8 cellular contexts compared by ENCODE assay signal in the genomic region with DNA sequence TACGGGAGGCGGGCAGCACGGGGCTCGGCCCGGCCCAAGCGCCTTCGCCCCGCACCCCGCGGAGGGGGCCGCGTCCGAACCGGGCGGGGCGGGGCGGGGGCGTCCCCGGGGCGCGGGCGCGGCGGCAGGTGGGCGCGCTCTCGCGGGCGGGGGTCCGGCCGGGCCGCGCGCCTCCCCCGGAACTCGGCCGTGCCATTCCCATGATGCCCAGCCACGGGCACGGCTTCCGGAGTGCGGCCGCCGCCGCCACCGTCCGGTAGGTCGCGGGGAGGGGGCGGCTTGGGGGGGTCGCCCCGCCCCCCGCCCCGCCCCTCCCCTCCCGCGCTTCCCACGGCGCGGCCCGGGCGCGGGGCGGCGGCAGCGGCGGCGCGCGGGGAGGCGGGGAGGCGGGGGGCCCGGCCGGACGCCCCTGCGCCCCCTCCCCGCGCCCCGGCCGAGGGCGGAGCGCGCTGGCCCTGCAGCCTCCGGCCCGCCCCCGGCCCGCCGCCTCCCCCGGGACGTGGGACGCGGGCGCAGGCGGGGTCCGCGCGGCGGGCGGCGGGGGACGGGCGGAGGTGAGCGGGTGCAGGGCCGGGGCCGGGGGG. TPM values are rescaled to one million over a fixed set of nuclear protein-coding genes. Genes with fewer than 3 reads are reported as not detected.
DNase-seq lines count a peak whose midpoint lies in the region; ATAC-seq, FAIRE-seq and TF ChIP-seq lines count a peak whose summit lies in the region.

A gene with protein sequence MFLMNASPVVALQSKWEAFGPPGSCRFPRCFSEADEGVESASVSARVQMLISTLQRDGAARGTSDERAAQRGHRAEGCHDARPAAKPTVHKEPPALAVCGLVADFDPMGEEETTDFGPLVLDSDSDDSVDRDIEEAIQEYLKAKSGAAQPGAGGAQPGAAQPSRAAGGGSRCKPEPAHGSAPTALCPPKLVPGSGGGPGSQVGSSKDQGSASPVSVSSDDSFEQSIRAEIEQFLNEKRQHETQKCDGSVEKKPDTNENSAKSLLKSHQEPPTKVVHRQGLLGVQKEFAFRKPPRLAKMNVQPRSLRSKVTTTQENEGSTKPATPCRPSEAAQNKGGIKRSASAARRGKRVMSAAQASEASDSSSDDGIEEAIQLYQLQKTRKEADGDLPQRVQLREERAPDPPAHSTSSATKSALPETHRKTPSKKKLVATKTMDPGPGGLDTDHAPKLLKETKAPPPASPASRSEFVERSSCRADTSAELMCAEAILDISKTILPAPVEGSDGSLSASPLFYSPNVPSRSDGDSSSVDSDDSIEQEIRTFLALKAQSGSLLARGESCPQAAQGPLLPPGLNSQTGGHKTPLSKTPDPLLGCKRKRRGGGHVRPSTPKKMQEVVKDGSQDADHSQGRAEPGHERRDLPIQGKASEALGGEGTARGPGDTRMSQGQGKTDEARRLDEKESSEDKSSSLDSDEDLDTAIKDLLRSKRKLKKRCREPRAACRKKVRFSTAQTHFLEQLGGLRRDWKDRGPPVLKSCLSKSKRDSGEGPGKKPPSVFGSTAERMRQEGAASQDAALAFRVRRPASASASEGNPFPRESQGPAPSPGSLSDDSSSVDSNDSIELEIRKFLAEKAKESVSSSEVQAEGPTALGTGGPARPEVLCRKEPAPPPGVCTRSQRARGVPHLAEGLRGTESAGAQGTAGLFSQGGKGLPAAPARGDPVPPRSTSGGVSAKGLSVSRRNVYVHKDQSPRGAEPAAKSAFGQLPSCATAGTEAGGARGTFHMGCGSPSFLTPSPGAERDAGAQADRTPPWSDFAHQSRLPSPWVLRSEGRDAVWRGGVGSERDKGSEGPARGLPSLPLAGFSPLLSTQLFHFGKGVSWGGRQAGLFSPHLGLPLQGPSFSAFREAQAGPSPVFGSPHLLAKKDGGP (N-terminal part only) (plus strand): TSS at position 314 of the 584 bp plus-strand sequence. CDS start 4,729 bp downstream, outside the sequence.

- FAIRE-seq in astrocyte (lab: Jason Lieb, UNC): no peak

- H3K36me3 ChIP-seq in astrocyte (ENCODE audit: insufficient read depth, low read length) (no peaks in the 10 kb centered on the region), iPS-18a (ENCODE audit: control insufficient read depth, low read depth, low read length) (peaks cover 15% of the 10 kb centered on the region), skeletal muscle satellite cell (ENCODE audit: insufficient read depth, low read length) (peaks cover 9% of the 10 kb centered on the region)

- H3K9ac ChIP-seq in astrocyte (ENCODE audit: low read length): peak within 1 kb of the TSS; percentile 75
- peak within 1 kb of the TSS; percentile 48 for H3K9ac ChIP-seq in iPS-18a (ENCODE audit: low read length)
- H3K9ac ChIP-seq in skeletal muscle satellite cell (ENCODE audit: low read depth, low read length): peak within 1 kb of the TSS; percentile 85

- DNase-seq in AG10803 (ENCODE audit: low read depth) (no peak), HFF-Myc (ENCODE audit: extremely low read depth, low read depth) (no peak), astrocyte (ENCODE audit: low read depth) (no peak), hepatic stellate cell (ENCODE audit: low spot score) (no peak), NCI-H187 treated with DMSO at 0.1 percent for 48 hours (lab: John Stamatoyannopoulos, UW) (no peak)

- no peaks in the 10 kb centered on the region for H3K27me3 Mint-ChIP-seq in astrocyte (ENCODE audit: low read depth, unreplicated experiment)

- peak within 1 kb of the TSS; percentile 88 for H2AFZ ChIP-seq in astrocyte (ENCODE audit: low read depth, low read length)

- H4K20me1 ChIP-seq in astrocyte (ENCODE audit: insufficient read depth, low read length): peaks cover 7% of the 10 kb centered on the region

- ATAC-seq in GM21528 (IDR thresholded peaks at IDR 0.05; ENCODE audit: low FRiP score, unreplicated experiment): no peak

- H3K4me3 Mint-ChIP-seq in astrocyte (ENCODE audit: unreplicated experiment): peak within 1 kb of the TSS; percentile 84

- peaks cover 2% of the 10 kb centered on the region for H3K36me3 Mint-ChIP-seq in astrocyte (ENCODE audit: low read depth, unreplicated experiment)

- H3K4me3 ChIP-seq in AG10803 (ENCODE audit: low read length) (peak within 1 kb of the TSS; percentile 74), HFF-Myc (replicated peaks; ENCODE audit: low read depth, low read length) (peak within 1 kb of the TSS; percentile 53), astrocyte (ENCODE audit: insufficient read depth, low read depth, low read length) (peak within 1 kb of the TSS; percentile 69), iPS-18a (ENCODE audit: low read length) (peak within 1 kb of the TSS; percentile 79), skeletal muscle satellite cell (ENCODE audit: low read length) (peak within 1 kb of the TSS; percentile 99)

- H3K27me3 ChIP-seq in astrocyte (ENCODE audit: insufficient read depth, low read length): no peaks in the 10 kb centered on the region
- H3K27me3 ChIP-seq in iPS-18a (ENCODE audit: control insufficient read depth, insufficient read depth, low read length): no peaks in the 10 kb centered on the region
- no peaks in the 10 kb centered on the region for H3K27me3 ChIP-seq in skeletal muscle satellite cell (ENCODE audit: control insufficient read depth, insufficient read depth, low read length)

- H3K79me2 ChIP-seq in astrocyte (ENCODE audit: insufficient read depth, low read length): no peaks in the 10 kb centered on the region

- no peaks in the 10 kb centered on the region for H3K4me1 Mint-ChIP-seq in astrocyte (ENCODE audit: low read depth, unreplicated experiment)

- H3K27ac Mint-ChIP-seq in astrocyte (ENCODE audit: unreplicated experiment): peak within 1 kb of the TSS; percentile 53

- no peak within 1 kb of the TSS for H3K27ac ChIP-seq in astrocyte (ENCODE audit: low read depth, low read length)
- no peak within 1 kb of the TSS for H3K27ac ChIP-seq in iPS-18a (ENCODE audit: low read length)

- H3K4me2 ChIP-seq in astrocyte (ENCODE audit: low read length) (peak within 1 kb of the TSS; percentile 97), skeletal muscle satellite cell (ENCODE audit: low read length) (peak within 1 kb of the TSS; percentile 93)

- no peak for TF ChIP-seq CTCF in AG10803 (conservative IDR thresholded peaks at IDR 0.05; ENCODE audit: low read length)
- TF ChIP-seq CTCF in HFF-Myc (IDR thresholded peaks at IDR 0.05; ENCODE audit: low read depth, low read length, missing control alignments): no peak
- TF ChIP-seq CTCF in astrocyte (IDR thresholded peaks at IDR 0.05; ENCODE audit: insufficient read depth, low read depth, low read length): no peak

- no peaks in the 10 kb centered on the region for H3K9me3 ChIP-seq in astrocyte (ENCODE audit: insufficient read depth, low read depth, low read length)
- H3K9me3 ChIP-seq in iPS-18a (ENCODE audit: control insufficient read depth, low read depth, low read length): no peaks in the 10 kb centered on the region
- no peaks in the 10 kb centered on the region for H3K9me3 ChIP-seq in skeletal muscle satellite cell (replicated peaks; ENCODE audit: low read length)

- no peaks in the 10 kb centered on the region for H3K4me1 ChIP-seq in astrocyte (ENCODE audit: insufficient read depth, low read length)
- H3K4me1 ChIP-seq in iPS-18a (ENCODE audit: control insufficient read depth, low read depth, low read length): no peaks in the 10 kb centered on the region
- peaks cover 5% of the 10 kb centered on the region for H3K4me1 ChIP-seq in skeletal muscle satellite cell (ENCODE audit: control insufficient read depth, insufficient read depth, low read length)

- no peaks in the 10 kb centered on the region for H3K9me3 Mint-ChIP-seq in astrocyte (ENCODE audit: unreplicated experiment)

RNA-seq across cellular contexts. Expression of the gene that starts here (rescaled TPM):
- 10.6 and 11.3 TPM in 2 replicates for total RNA-seq in astrocyte
- 7.9 and 8.9 TPM in 2 replicates for total RNA-seq in skeletal muscle satellite cell (2012; rRNA removed)
